Comparison of ENCODE assay signal across 9 cellular contexts in the genomic region with DNA sequence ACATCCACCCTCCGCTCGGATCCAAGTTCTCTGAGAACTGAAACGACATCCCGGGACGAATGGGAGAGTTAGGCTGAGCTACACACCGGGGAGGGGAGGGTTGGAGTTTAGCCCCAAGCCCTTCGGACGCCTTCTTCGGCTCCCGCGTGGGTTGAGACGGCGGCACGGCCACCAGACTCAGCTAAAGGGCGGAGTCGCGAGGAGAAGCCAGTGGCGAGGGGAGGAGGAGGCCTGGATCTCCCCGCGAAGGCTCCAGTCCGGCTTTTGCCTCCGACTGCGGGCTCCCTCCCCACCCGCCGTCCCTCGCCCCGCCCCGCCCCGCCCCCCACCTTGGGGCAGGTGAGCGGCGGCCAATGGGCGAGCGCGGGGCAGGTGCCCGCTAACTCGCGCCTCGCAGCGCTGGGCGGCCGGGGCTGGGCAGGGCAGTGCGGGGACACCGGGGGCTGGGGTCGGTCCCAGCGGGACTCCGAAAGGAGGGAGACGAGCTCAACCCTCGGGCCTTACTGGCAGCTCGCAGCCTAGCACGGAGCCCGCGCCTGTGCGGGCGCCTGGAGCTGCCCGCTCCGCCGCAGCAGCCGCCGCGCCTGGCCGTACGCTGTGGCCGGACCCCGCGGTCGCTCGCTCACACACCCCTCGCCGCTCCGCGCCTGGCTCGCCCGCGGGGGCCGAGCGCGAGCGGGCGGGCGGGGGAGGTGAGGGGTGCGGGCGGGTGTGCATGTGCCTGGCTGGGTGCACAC. TPM values are rescaled to one million over a fixed set of nuclear protein-coding genes. Genes with fewer than 3 reads are reported as not detected.
DNase-seq lines count a peak whose midpoint lies in the region; ATAC-seq and TF ChIP-seq lines count a peak whose summit lies in the region.
"Had no signal": no experiment of that assay in that cellular context is flagged by ENCODE, and none has a peak within 500 bp of the region (broad histone marks: within the 10 kb centered on the region; RNA-seq: fewer than 3 reads in every experiment).

A gene (plus strand): TSS at position 382 of the 737 bp plus-strand sequence. CDS start 334 bp downstream, at position 716.

- no peaks in the 10 kb centered on the region for H3K36me3 ChIP-seq in SK-N-MC (ENCODE audit: insufficient read depth, low read length)

- intact Hi-C loops in lower leg skin (cut with DNase I; ENCODE audit: low total_unique reads): no loop called here

- no peak for TF ChIP-seq CTCF in lower leg skin (IDR thresholded peaks at IDR 0.05)

- H3K9ac ChIP-seq in SK-N-MC (ENCODE audit: insufficient read length): no peak within 1 kb of the TSS

- TF ChIP-seq POLR2A in lower leg skin (IDR thresholded peaks at IDR 0.05): no peak

- DNase-seq in COLO668 (lab: John Stamatoyannopoulos, UW; ENCODE audit: unreplicated experiment) (peak; percentile 92), HuH-7.5 (ENCODE audit: low spot score) (peak; percentile 96), SK-N-MC (ENCODE audit: low read depth, low spot score) (no peak), lower leg skin (ENCODE audit: low spot score in 2 of 2) (peak in 1 of 2 donors; percentile 85), OCI-M1 (lab: John Stamatoyannopoulos, UW) (no peak)
- DNase-seq in central memory CD4-positive, alpha-beta T cell: peak; percentile 48
- DNase-seq in stimulated activated naive CD4-positive, alpha-beta T cell treated with Interleukin-2 at 50 U/mL for 16 hours (lab: John Stamatoyannopoulos, UW): peak; percentile 59

- no peak within 1 kb of the TSS for H3K27ac ChIP-seq in SK-N-MC

- H3K9me3 ChIP-seq in SK-N-MC (ENCODE audit: low read depth, low read length): no peaks in the 10 kb centered on the region

- WGBS in lower leg skin, 2 donors: 0 to 1% methylated on average over 23 to 71 of the region's 82 CpGs

- ATAC-seq in GM19438 (IDR thresholded peaks at IDR 0.05; ENCODE audit: low read depth, unreplicated experiment): peak; percentile 48

- H3K4me3 ChIP-seq in SK-N-MC: peak within 1 kb of the TSS; percentile 78
- H3K4me3 ChIP-seq in lower leg skin (ENCODE audit: low read depth, poor library complexity, severe bottlenecking): peak within 1 kb of the TSS; percentile 22

RNA-seq across cellular contexts. Expression of the gene that starts here (rescaled TPM):
- under 1 TPM in 1 of 4 donors, not detected in 3; 0.26 TPM for total RNA-seq in lower leg skin
- total RNA-seq: glomerular endothelial cell had no signal

Comparison
In these comparisons a context has a peak if more than half of its experiments do, and no peak if none do; other contexts are left out.
1. DNase-seq: peak in COLO668 (single experiment), HuH-7.5 (single experiment), central memory CD4-positive, alpha-beta T cell (single experiment) and stimulated activated naive CD4-positive, alpha-beta T cell treated with Interleukin-2 at 50 U/mL for 16 hours (single experiment); none in SK-N-MC (single experiment) and OCI-M1 (single experiment).